ENCODE assay signal across 1 cellular context in the genomic region with DNA sequence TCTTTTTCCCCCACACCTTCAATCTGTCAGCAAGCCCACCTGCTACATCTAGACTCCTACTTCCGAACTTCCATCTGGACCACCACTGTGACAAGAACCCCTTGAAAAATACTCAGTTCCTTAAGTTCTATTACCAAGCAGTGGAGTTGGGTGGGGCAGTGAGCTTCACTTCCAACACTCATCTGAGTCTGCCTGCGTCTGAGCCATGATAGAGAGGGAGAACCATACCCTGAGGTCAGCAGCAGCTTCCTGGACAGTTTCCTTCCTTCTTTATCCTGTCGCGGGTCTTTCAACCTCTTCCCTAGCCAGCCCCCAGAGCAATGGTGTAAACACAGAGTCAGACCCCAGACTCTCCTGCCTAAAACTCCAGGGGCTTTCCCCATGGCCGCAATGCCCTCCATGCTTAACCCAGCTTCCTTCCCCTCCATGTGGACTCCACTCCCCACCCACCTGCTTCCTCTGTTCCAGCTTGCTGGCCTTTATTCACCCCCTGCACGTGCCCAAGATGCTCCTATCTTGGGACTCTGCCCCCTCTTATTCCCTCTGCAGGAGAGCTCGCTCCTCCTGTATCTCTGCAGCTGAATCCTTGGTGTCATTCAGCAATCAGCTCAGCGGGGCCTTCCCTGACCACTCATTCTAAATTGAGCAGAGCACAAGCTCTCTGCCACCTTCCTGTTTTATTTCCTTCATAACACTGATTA.
A peak's percentile ranks its signal among the peaks of the same experiment; 100 is the strongest.
TF ChIP-seq lines count a peak whose summit lies in the region.

No MANE protein-coding gene starts in this region.

TF ChIP-seq in K562, 482 proteins besides CTCF, POLR2A, EP300 and RAD21 (continued from another document):
- TF ChIP-seq E2F6 (IDR thresholded peaks at IDR 0.05; ENCODE audit: borderline replicate concordance in 1 of 2, extremely low read depth in 1 of 2, insufficient read depth in 1 of 2, insufficient read length in 1 of 2, low read depth in 1 of 2, low read length in 1 of 2, poor library complexity in 1 of 2, severe bottlenecking in 1 of 2) (no peak), BHLHE40 (IDR thresholded peaks at IDR 0.05; ENCODE audit: low read length) (peak; percentile 51; the same call in 1 of the 2 replicates)
TF ChIP-seq in K562: peak in this region for 1.
